8 cellular contexts compared by ENCODE assay signal in the genomic region with DNA sequence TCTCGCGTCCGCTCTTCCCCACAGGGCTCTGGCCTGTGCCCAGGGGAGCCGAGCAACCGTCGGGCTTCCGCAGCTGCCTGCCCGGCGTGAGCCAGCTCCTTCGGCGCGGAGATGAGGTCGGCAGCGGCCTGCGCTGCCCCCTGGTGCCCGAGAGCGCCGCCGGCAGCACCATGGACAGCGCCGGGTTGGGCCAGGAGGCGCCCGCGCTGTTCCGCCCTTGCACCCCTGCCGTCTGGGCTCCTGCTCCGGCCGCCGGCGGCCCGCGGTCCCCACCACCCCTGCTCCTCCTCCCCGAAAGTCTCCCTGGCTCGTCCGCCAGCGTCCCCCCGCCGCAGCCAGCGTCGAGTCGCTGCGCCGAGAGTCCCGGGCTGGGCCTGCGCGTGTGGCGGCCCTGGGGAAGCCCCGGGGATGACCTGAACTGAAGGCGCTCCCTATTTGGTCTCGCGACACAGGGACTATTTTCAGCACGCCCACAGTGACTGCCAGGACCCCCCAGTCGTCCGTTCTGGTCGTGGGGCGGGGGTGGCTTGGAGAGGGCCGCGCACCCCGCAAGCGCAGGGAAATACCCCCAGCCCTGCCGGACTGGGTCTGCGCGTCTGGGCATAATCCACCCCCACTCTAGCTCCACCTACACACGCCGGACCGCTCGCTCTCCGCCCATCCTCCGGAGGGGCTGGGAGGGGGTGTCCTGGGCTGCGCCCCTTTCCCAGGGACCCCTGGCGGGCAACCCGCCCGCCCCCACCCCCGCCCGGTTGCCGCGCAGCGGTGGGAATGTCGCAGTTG. TPM values are rescaled to one million over a fixed set of nuclear protein-coding genes. Genes with fewer than 3 reads are reported as not detected.
A peak's percentile ranks its signal among the peaks of the same experiment; 100 is the strongest.
DNase-seq lines count a peak whose midpoint lies in the region; ATAC-seq and TF ChIP-seq lines count a peak whose summit lies in the region.

No MANE protein-coding gene starts in this region.

- no peak overlapping the region for H3K27ac Mint-ChIP-seq in central memory CD8-positive, alpha-beta T cell (ENCODE audit: low read depth)

- DNase-seq in DMS79 (lab: John Stamatoyannopoulos, UW), result peak; percentile 81
- peak; percentile 85 for DNase-seq in NCI-H2171 treated with DMSO at 0.1 percent for 48 hours (lab: John Stamatoyannopoulos, UW)
- DNase-seq in activated CD4-positive, CD25-positive, alpha-beta regulatory T cell treated with anti-CD3 and anti-CD28 coated beads, Interleukin-2, amount 50 U/mL, for 72 hours, result peak; percentile 88
- DNase-seq in central memory CD8-positive, alpha-beta T cell (ENCODE audit: low spot score in 2 of 2), result peak; percentile 66 to 72
- DNase-seq in left colon, result peak in 1 of 2 donors; percentile 87
- DNase-seq in stimulated activated CD4-positive, alpha-beta T cell treated with anti-CD3 and anti-CD28 coated beads, Interleukin-4, amount 100 ng/mL, for 24 hours, result peak; percentile 80

- H3K36me3 ChIP-seq in HEK293 (ENCODE audit: control insufficient read depth in 2 of 2, insufficient read depth in 1 of 2, low read length in 2 of 2), result no peaks in the 10 kb centered on the region

- CTCF ChIA-PET in HEK293 (lab: Yijun Ruan, JAX), result interaction anchor here (0.6 to 9.2 kb wide), 27 partner anchors 9 to 1273 kb away, joined by 3 to 181 read pairs (median 5); partner anchors contain the start of genes ICMT and RNF207

- peak; percentile 91 for TF ChIP-seq CTCF in HEK293 (tag by site-specific recombination; IDR thresholded peaks at IDR 0.05)

- no peak overlapping the region for H3K4me3 Mint-ChIP-seq in central memory CD8-positive, alpha-beta T cell

- H3K4me3 ChIP-seq in HEK293 (ENCODE audit: low read depth, low read length), result peak overlapping the region; percentile 20

- no peaks in the 10 kb centered on the region for H3K9me3 Mint-ChIP-seq in central memory CD8-positive, alpha-beta T cell

- H3K27me3 Mint-ChIP-seq in central memory CD8-positive, alpha-beta T cell, result peaks cover 67% of the 10 kb centered on the region

- POLR2A ChIA-PET in HEK293 (lab: Yijun Ruan, JAX), result interaction anchor here (0.6 to 1.6 kb wide), 2 partner anchors 10 to 96 kb away, joined by 3 to 13 read pairs; partner anchors contain the start of gene ICMT

- no peaks in the 10 kb centered on the region; the same call in 1 of the 2 replicates for H3K4me1 ChIP-seq in HEK293 (ENCODE audit: control insufficient read depth, insufficient read depth, low read length)

- peaks cover 10% of the 10 kb centered on the region for H3K36me3 Mint-ChIP-seq in central memory CD8-positive, alpha-beta T cell (ENCODE audit: insufficient read depth)

- intact Hi-C loops in left colon (cut with DNase I, micrococcal nuclease), result loop anchor here in 1 of 2 donors (10.0 kb wide), 1 partner anchor 160 kb away; no protein-coding TSS in a partner anchor

- no peak overlapping the region for H3K27ac ChIP-seq in HEK293 (ENCODE audit: extremely low read depth, low read depth, low read length)

- ATAC-seq in central memory CD8-positive, alpha-beta T cell (replicated peaks; ENCODE audit: extremely low read depth, poor library complexity, severe bottlenecking), result peak; percentile 77
- ATAC-seq in left colon (peak; percentile 70), GM21717 (IDR thresholded peaks at IDR 0.05; ENCODE audit: unreplicated experiment) (no peak)

- no peaks in the 10 kb centered on the region for H3K9me3 ChIP-seq in HEK293 (ENCODE audit: control insufficient read depth, insufficient read depth, low read depth, low read length)

- peaks cover 19% of the 10 kb centered on the region for H3K4me1 Mint-ChIP-seq in central memory CD8-positive, alpha-beta T cell

TF ChIP-seq in HEK293, 187 proteins besides CTCF, POLR2A, EP300 and RAD21 (continues in another document):
- peak; percentile 86 for TF ChIP-seq ZFHX2 (tag by site-specific recombination; conservative IDR thresholded peaks at IDR 0.05)
- TF ChIP-seq ZNF24 (tag by site-specific recombination; IDR thresholded peaks at IDR 0.05), result no peak
- peak; percentile 88 for TF ChIP-seq ZNF692 (tag by site-specific recombination; IDR thresholded peaks at IDR 0.05)
- TF ChIP-seq ZNF510 (tag by site-specific recombination; IDR thresholded peaks at IDR 0.05; ENCODE audit: insufficient replicate concordance), result no peak
- TF ChIP-seq GLIS1 (tag by site-specific recombination; IDR thresholded peaks at IDR 0.05), result 0 out of 2 replicates have a peak, but pooled peaks have one; percentile 52
- TF ChIP-seq ZBTB8A (tag by site-specific recombination; IDR thresholded peaks at IDR 0.05), result peak; percentile 95
- TF ChIP-seq ZNF211 (tag by site-specific recombination; IDR thresholded peaks at IDR 0.05; ENCODE audit: low read depth), result no peak
- peak; percentile 79; the same call in 1 of the 2 replicates for TF ChIP-seq HOXD13 (CRISPR knock-in tag; IDR thresholded peaks at IDR 0.05; ENCODE audit: borderline replicate concordance)
- peak; percentile 32; the same call in 1 of the 2 replicates for TF ChIP-seq ZNF2 (tag by site-specific recombination; IDR thresholded peaks at IDR 0.05)
- peak; percentile 5; the same call in 1 of the 2 replicates for TF ChIP-seq ZNF146 (tag by site-specific recombination; IDR thresholded peaks at IDR 0.05)
- TF ChIP-seq ZNF626 (tag by site-specific recombination; IDR thresholded peaks at IDR 0.05), result no peak
- no peak for TF ChIP-seq ZNF112 (tag by site-specific recombination; IDR thresholded peaks at IDR 0.05)
- TF ChIP-seq ELK4 (IDR thresholded peaks at IDR 0.05; ENCODE audit: borderline replicate concordance, low read depth, low read length), result no peak
- TF ChIP-seq YY2 (tag by site-specific recombination; IDR thresholded peaks at IDR 0.05), result 0 out of 2 replicates have a peak, but pooled peaks have one; percentile 13
- TF ChIP-seq ZBTB7A (tag by site-specific recombination; IDR thresholded peaks at IDR 0.05; ENCODE audit: low read depth), result peak; percentile 17; the same call in 1 of the 2 replicates
- TF ChIP-seq, protein P1, sequence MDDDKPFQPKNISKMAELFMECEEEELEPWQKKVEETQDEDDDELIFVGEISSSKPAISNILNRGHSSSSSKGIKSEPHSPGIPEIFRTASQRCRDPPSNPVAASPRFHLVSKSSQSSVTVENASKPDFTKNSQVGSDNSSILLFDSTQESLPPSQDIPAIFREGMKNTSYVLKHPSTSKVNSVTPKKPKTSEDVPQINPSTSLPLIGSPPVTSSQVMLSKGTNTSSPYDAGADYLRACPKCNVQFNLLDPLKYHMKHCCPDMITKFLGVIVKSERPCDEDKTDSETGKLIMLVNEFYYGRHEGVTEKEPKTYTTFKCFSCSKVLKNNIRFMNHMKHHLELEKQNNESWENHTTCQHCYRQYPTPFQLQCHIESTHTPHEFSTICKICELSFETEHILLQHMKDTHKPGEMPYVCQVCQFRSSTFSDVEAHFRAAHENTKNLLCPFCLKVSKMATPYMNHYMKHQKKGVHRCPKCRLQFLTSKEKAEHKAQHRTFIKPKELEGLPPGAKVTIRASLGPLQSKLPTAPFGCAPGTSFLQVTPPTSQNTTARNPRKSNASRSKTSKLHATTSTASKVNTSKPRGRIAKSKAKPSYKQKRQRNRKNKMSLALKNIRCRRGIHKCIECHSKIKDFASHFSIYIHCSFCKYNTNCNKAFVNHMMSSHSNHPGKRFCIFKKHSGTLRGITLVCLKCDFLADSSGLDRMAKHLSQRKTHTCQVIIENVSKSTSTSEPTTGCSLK (tag by site-specific recombination; IDR thresholded peaks at IDR 0.05), result no peak
- TF ChIP-seq, protein P2, sequence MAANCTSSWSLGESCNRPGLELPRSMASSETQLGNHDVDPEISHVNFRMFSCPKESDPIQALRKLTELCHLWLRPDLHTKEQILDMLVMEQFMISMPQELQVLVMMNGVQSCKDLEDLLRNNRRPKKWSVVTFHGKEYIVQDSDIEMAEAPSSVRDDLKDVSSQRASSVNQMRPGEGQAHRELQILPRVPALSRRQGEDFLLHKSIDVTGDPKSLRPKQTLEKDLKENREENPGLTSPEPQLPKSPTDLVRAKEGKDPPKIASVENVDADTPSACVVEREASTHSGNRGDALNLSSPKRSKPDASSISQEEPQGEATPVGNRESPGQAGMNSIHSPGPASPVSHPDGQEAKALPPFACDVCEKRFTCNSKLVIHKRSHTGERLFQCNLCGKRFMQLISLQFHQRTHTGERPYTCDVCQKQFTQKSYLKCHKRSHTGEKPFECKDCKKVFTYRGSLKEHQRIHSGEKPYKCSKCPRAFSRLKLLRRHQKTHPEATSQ (tag by site-specific recombination; IDR thresholded peaks at IDR 0.05), result 0 out of 2 replicates have a peak, but pooled peaks have one; percentile 25
- no peak for TF ChIP-seq OVOL3 (tag by site-specific recombination; IDR thresholded peaks at IDR 0.05)

RNA-seq across cellular contexts. Expression of gene HES3, which starts 1.3 kb away (rescaled TPM):
- total RNA-seq in left colon, result not detected

RNA-seq across cellular contexts. Expression of gene ICMT, which starts 9.5 kb away (rescaled TPM):
- 10 to 100 TPM; 59.6 to 69.7 TPM for total RNA-seq in left colon

RNA-seq across cellular contexts. Expression of gene GPR153, which starts 15.6 kb away (rescaled TPM):
- total RNA-seq in left colon, result 10 to 100 TPM; 27.0 to 60.6 TPM

RNA-seq across cellular contexts. Expression of gene RNF207, which starts 39.4 kb away (rescaled TPM):
- total RNA-seq in left colon, result 10 to 100 TPM; 40.8 to 65.3 TPM

RNA-seq across cellular contexts. Expression of gene RPL22, which starts 45.9 kb away (rescaled TPM):
- 100 to 1,000 TPM; 297 to 352 TPM for total RNA-seq in left colon
